ENCODE assay signal across 9 cellular contexts in the genomic region with DNA sequence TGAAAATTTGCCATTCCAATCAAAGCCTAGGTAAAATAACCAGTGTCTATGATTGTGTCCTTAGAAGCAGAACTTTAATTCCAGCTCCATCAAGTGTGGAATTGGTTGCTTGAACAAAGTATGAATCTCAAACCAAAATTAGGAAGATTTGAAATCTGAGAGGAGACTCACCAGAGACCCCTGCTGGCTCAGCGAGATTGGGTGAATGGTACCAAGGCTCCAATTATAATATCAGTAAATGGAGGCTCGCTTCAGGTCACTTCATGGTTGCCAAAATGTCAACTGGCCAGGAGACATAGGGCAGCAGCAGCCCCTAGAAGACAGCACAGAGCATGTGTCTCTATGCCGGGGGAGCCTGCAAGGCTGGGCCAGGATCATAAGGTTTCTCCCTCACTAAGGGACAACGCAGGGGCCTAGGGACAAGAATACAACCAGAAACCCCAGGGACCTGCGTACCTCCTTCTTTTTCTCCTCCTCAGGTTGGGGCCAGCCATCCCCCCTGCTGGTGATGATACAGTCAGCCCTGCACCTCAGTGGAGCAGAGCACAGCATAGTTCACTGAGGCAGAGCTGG. TPM values are rescaled to one million over a fixed set of nuclear protein-coding genes. Genes with fewer than 3 reads are reported as not detected.
A peak's percentile ranks its signal among the peaks of the same experiment; 100 is the strongest.
DNase-seq lines count a peak whose midpoint lies in the region; ATAC-seq and TF ChIP-seq lines count a peak whose summit lies in the region.
"Had no signal": no experiment of that assay in that cellular context is flagged by ENCODE, and none has a peak within 500 bp of the region (broad histone marks: within the 10 kb centered on the region; RNA-seq: fewer than 3 reads in every experiment).

No MANE protein-coding gene starts in this region.

- no peaks in the 10 kb centered on the region for H3K27me3 ChIP-seq in heart right ventricle
- H3K27me3 ChIP-seq in testis, result no peaks in the 10 kb centered on the region
- H3K27me3 ChIP-seq: right atrium auricular region had no signal

- no peak overlapping the region for H3K27ac Mint-ChIP-seq in activated B cell treated with CpG ODN at 0.5 μM for 24 hours

- H3K4me1 ChIP-seq in heart right ventricle (no peaks in the 10 kb centered on the region), testis (no peaks in the 10 kb centered on the region)
- H3K4me1 ChIP-seq: right atrium auricular region had no signal

- H3K36me3 Mint-ChIP-seq in activated B cell treated with CpG ODN at 0.5 μM for 24 hours (ENCODE audit: low read depth), result peaks cover 41% of the 10 kb centered on the region

- H3K4me3 ChIP-seq in heart right ventricle, result no peak overlapping the region
- no peak overlapping the region for H3K4me3 ChIP-seq in fibroblast of the aortic adventitia (ENCODE audit: low read depth, low read length)
- H3K4me3 ChIP-seq in testis, result no peak overlapping the region
- H3K4me3 ChIP-seq: right atrium auricular region had no signal

- peaks cover 0 to 54% (median 0%) of the 10 kb centered on the region in 9 donors for H3K36me3 ChIP-seq in heart right ventricle
- H3K36me3 ChIP-seq in testis (ENCODE audit: low read depth, missing control alignments), result no peaks in the 10 kb centered on the region

- 92 to 94% methylated on average over 5 of the region's 5 CpGs for WGBS in heart right ventricle, 2 donors
- WGBS in testis, 2 donors, result 82 to 96% methylated on average over 4 to 5 of the region's 5 CpGs

- POLR2A ChIA-PET in activated B cell treated with CpG ODN at 0.5 μM for 24 hours (lab: Charles Lee), result interaction anchor here (0.6 to 1.5 kb wide), 5 partner anchors 8 to 40 kb away, joined by 3 to 4 read pairs (median 3); a partner anchor contains a TSS

- no peak overlapping the region for H3K4me3 Mint-ChIP-seq in activated B cell treated with CpG ODN at 0.5 μM for 24 hours

- intact Hi-C loops in heart right ventricle (cut with DNase I), result no loop called here
- intact Hi-C loops in left cardiac atrium (cut with DNase I), result no loop called here
- intact Hi-C loops in activated B cell treated with CpG ODN at 0.5 μM for 24 hours (cut with micrococcal nuclease), result loop anchor here (1.0 kb wide), 2 partner anchors 74 to 131 kb away; a partner anchor contains a TSS
- intact Hi-C loops in testis (cut with DNase I; ENCODE audit: low total_unique reads), result no loop called here

- peaks cover 2% of the 10 kb centered on the region for H3K4me1 Mint-ChIP-seq in activated B cell treated with CpG ODN at 0.5 μM for 24 hours

- H3K9me3 ChIP-seq in heart right ventricle (no peaks in the 10 kb centered on the region), testis (no peaks in the 10 kb centered on the region)
- H3K9me3 ChIP-seq: right atrium auricular region had no signal

- CTCF ChIA-PET in activated B cell treated with CpG ODN at 0.5 μM for 24 hours (lab: Charles Lee), result interaction anchor here (0.6 to 2.7 kb wide), 7 partner anchors 8 to 195 kb away, joined by 3 to 51 read pairs (median 4); no protein-coding TSS in a partner anchor

- H3K27ac ChIP-seq in heart right ventricle, result no peak overlapping the region
- H3K27ac ChIP-seq in testis, result no peak overlapping the region
- H3K27ac ChIP-seq: right atrium auricular region had no signal

- no peaks in the 10 kb centered on the region for H3K27me3 Mint-ChIP-seq in activated B cell treated with CpG ODN at 0.5 μM for 24 hours

- TF ChIP-seq CTCF in heart right ventricle (IDR thresholded peaks at IDR 0.05) (peak in 6 of 9 donors; percentile 8 to 50 (median 16)), activated B cell treated with CpG ODN at 0.5 μM for 24 hours (IDR thresholded peaks at IDR 0.05) (no peak), fibroblast of the aortic adventitia (IDR thresholded peaks at IDR 0.05; ENCODE audit: insufficient read depth, low read length) (peak; percentile 29), testis (IDR thresholded peaks at IDR 0.05) (peak in 1 of 3 experiments; percentile 27)

- ATAC-seq in heart right ventricle, result peak in 1 of 8 donors; percentile 16
- no peak for ATAC-seq in left cardiac atrium
- ATAC-seq in activated B cell treated with CpG ODN at 0.5 μM for 24 hours (ENCODE audit: low read depth), result peak; percentile 45
- ATAC-seq in HG03432 (IDR thresholded peaks at IDR 0.05; ENCODE audit: unreplicated experiment), result no peak

- no peak for TF ChIP-seq POLR2A in testis (IDR thresholded peaks at IDR 0.05)

- no peaks in the 10 kb centered on the region for H3K9me3 Mint-ChIP-seq in activated B cell treated with CpG ODN at 0.5 μM for 24 hours

- DNase-seq in heart right ventricle, result no peak
- no peak for DNase-seq in left cardiac atrium
- DNase-seq in activated B cell treated with CpG ODN at 0.5 μM for 24 hours, result no peak
- DNase-seq in fibroblast of the aortic adventitia (ENCODE audit: low read depth), result no peak
- DNase-seq in testis, result peak; percentile 23
- DNase-seq in COLO829 (ENCODE audit: low spot score), result no peak
- no peak for DNase-seq in C1 segment of cervical spinal cord (lab: John Stamatoyannopoulos, UW)

RNA-seq across cellular contexts. Expression of a gene that starts 14.0 kb away (rescaled TPM):
- total RNA-seq in heart right ventricle (1 to 10 TPM; 2.7 to 6.5 (median 4.2) TPM), left cardiac atrium (1 to 10 TPM; 3.8 to 6.0 TPM), activated B cell treated with CpG ODN at 0.5 μM for 24 hours (18.6 and 20.4 TPM in 2 replicates), fibroblast of the aortic adventitia (ENCODE audit: low replicate concordance) (15.9 and 31.9 TPM in 2 replicates), testis (10 to 100 TPM; 14.2 to 15.3 TPM)
- polyA plus RNA-seq in heart right ventricle (1 to 10 TPM in 1 of 2 donors, under 1 TPM in 1; 0.97 to 1.3 TPM), testis (ENCODE audit: insufficient read depth, low read depth, low replicate concordance) (6.0 TPM)
